Comparison of ENCODE assay signal across 17 cellular contexts in the genomic region with DNA sequence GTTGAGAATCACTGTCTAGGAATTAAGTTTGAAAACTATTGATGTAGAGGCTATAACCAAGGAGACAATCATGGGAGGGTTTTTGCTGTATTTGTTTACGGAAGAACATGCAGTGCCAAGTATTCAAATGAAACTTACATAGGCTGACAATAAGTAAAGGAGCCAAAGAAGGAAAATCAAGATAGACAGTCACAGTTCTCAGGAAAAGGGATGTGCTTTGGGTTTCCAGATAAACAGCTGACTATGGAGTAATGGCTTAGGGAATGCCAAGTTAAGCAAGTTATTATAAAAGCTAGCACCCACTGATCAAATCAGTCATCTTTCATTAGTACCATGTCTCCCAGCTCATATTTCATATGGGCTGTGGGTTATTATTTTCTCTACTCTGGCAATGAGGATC. TPM values are rescaled to one million over a fixed set of nuclear protein-coding genes. Genes with fewer than 3 reads are reported as not detected.
A peak's percentile ranks its signal among the peaks of the same experiment; 100 is the strongest.
DNase-seq lines count a peak whose midpoint lies in the region; ATAC-seq and TF ChIP-seq lines count a peak whose summit lies in the region.
"Had no signal": no experiment of that assay in that cellular context is flagged by ENCODE, and none has a peak within 500 bp of the region (broad histone marks: within the 10 kb centered on the region; RNA-seq: fewer than 3 reads in every experiment).

No MANE protein-coding gene starts in this region.

- no peak for DNase-seq in Right ventricle myocardium superior
- no peak for DNase-seq in cardiac septum (ENCODE audit: low spot score)
- peak; percentile 81 for DNase-seq in dermis blood vessel endothelial cell
- no peak for DNase-seq in tibial artery
- no peak for DNase-seq in COR-L47 (lab: John Stamatoyannopoulos, UW)
- DNase-seq in GM23338 (ENCODE audit: low spot score): no peak
- DNase-seq: 8988T, GF-D8, NCI-H1105 treated with DMSO at 0.1 percent for 48 hours, NCI-H1694 treated with DMSO at 0.1 percent for 48 hours, NCI-H510A treated with DMSO at 0.1 percent for 48 hours, NCI-H774, SHP77 had no signal

- H3K79me2 ChIP-seq in parathyroid adenoma (peaks cover 7% of the 10 kb centered on the region), GM23338 (replicated peaks; ENCODE audit: insufficient read depth) (peaks cover 29% of the 10 kb centered on the region)

- H3K9me2 ChIP-seq in GM23338 (ENCODE audit: insufficient read depth): no peaks in the 10 kb centered on the region

- no peak overlapping the region for H3K4me3 Mint-ChIP-seq in GM23338
- H3K4me3 Mint-ChIP-seq: CD14-positive monocyte had no signal

- H3K36me3 ChIP-seq in parathyroid adenoma (ENCODE audit: control insufficient read depth, insufficient read depth, low read length) (no peaks in the 10 kb centered on the region), tibial artery (no peaks in the 10 kb centered on the region), GM23338 (ENCODE audit: insufficient read depth) (peaks cover 4% of the 10 kb centered on the region; the same call in 1 of the 2 replicates)

- peaks cover 18% of the 10 kb centered on the region for H3K4me1 ChIP-seq in parathyroid adenoma
- peaks cover 6 to 71% (median 45%) of the 10 kb centered on the region in 4 donors for H3K4me1 ChIP-seq in tibial artery
- peaks cover 19% of the 10 kb centered on the region for H3K4me1 ChIP-seq in GM23338 (ENCODE audit: insufficient read depth)

- H3K27me3 ChIP-seq in parathyroid adenoma (ENCODE audit: control insufficient read depth, insufficient read depth, low read length) (no peaks in the 10 kb centered on the region), tibial artery (no peaks in the 10 kb centered on the region), GM23338 (ENCODE audit: insufficient read depth) (no peaks in the 10 kb centered on the region)

- H3K4me3 ChIP-seq in parathyroid adenoma (ENCODE audit: low read depth, low read length) (no peak overlapping the region), tibial artery (no peak overlapping the region), GM23338 (no peak overlapping the region)
- H3K4me3 ChIP-seq: GM12878 had no signal

- H3K9me3 Mint-ChIP-seq in GM23338: peaks cover 9% of the 10 kb centered on the region

- H4K20me1 ChIP-seq in GM23338 (replicated peaks; ENCODE audit: insufficient read depth): 0 out of 2 replicates have a peak, but pooled peaks cover 9% of the 10 kb centered on the region

- no peak overlapping the region for H2AFZ ChIP-seq in parathyroid adenoma
- H2AFZ ChIP-seq in GM23338: no peak overlapping the region

- H3K27ac ChIP-seq in parathyroid adenoma (peak overlapping the region; percentile 93), tibial artery (peak overlapping the region; percentile 14 to 78), GM23338 (ENCODE audit: low read depth) (no peak overlapping the region)

- no peak overlapping the region for H3K27ac Mint-ChIP-seq in GM23338
- H3K27ac Mint-ChIP-seq: CD14-positive monocyte had no signal

- TF ChIP-seq CTCF in parathyroid adenoma (IDR thresholded peaks at IDR 0.05) (no peak), tibial artery (IDR thresholded peaks at IDR 0.05) (no peak), GM23338 (conservative IDR thresholded peaks at IDR 0.05; ENCODE audit: low read depth in 2 of 2) (no peak)

- H3K27me3 Mint-ChIP-seq in GM23338 (ENCODE audit: insufficient read depth, low read depth, poor library complexity): peaks cover 2% of the 10 kb centered on the region

- intact Hi-C loops in Right ventricle myocardium superior (cut with DNase I) (no loop called here), cardiac septum (cut with DNase I) (no loop called here), tibial artery (cut with DNase I; ENCODE audit: low total_unique reads) (no loop called here)

- no peak overlapping the region for H3K9ac ChIP-seq in parathyroid adenoma

- H3K36me3 Mint-ChIP-seq in GM23338 (ENCODE audit: low read depth): peaks cover 15% of the 10 kb centered on the region
- H3K36me3 Mint-ChIP-seq: CD14-positive monocyte had no signal

- H3K9me3 ChIP-seq in parathyroid adenoma (ENCODE audit: control insufficient read depth, low read length) (no peaks in the 10 kb centered on the region), tibial artery (no peaks in the 10 kb centered on the region)

- peaks cover 4% of the 10 kb centered on the region; the same call in 2 of the 3 replicates for H3K4me1 Mint-ChIP-seq in GM23338
- H3K4me1 Mint-ChIP-seq: CD14-positive monocyte had no signal

- no peaks in the 10 kb centered on the region for H3F3A ChIP-seq in GM23338 (replicated peaks; ENCODE audit: low read depth)

- ATAC-seq in Right ventricle myocardium superior (ENCODE audit: poor library complexity): peak; percentile 11
- no peak for ATAC-seq in GM23338
- ATAC-seq in GM19455 (IDR thresholded peaks at IDR 0.05; ENCODE audit: unreplicated experiment): no peak
- ATAC-seq: GM12878 had no signal

- H3K4me2 ChIP-seq in parathyroid adenoma (ENCODE audit: low read length): peak overlapping the region; percentile 2
- H3K4me2 ChIP-seq in GM23338: no peak overlapping the region

TF ChIP-seq in GM23338, 12 proteins besides CTCF, POLR2A, EP300 and RAD21:
- TF ChIP-seq ZNF331 (CRISPR knock-in tag; IDR thresholded peaks at IDR 0.05; ENCODE audit: low read depth): no peak
TF ChIP-seq in GM23338: peak in this region for 0.

RNA-seq across cellular contexts. Expression of a gene that starts 21.5 kb away (rescaled TPM):
- total RNA-seq in Right ventricle myocardium superior (31.9 TPM), cardiac septum (38.8 TPM), dermis blood vessel endothelial cell (182 and 256 TPM in 2 replicates)
- total RNA-seq in GM23338 (2014; rRNA removed; shearing (Covaris generic)): 30.4 and 33.0 TPM in 2 replicates
- polyA plus RNA-seq in GM23338 (2016; fragmentation: Nextera tagmentation; extraction: Ambion mirVana): 12.7 and 13.4 TPM in 2 replicates
